8 cellular contexts compared by ENCODE assay signal in genomic region chr4:39544080-39544479, GRCh38. TPM values are rescaled to one million over a fixed set of nuclear protein-coding genes. Genes with fewer than 3 reads are reported as not detected.
DNase-seq lines count a peak whose midpoint lies in the region; ATAC-seq and TF ChIP-seq lines count a peak whose summit lies in the region.
"Not testable (repeated sequence)": the region's sequence is repeated elsewhere in the genome, so short reads cannot be mapped to it uniquely, and the experiment has no call there.

No MANE protein-coding gene starts in this region.

- H2BK5ac ChIP-seq in H9 (ENCODE audit: insufficient read length, low read length); trophoblast cell (ENCODE audit: low read depth, low read length, poor library complexity): not testable (repeated sequence)

- not testable (repeated sequence) for H3K4me1 ChIP-seq in H9 (ENCODE audit: insufficient read depth, low read length); trophoblast cell (ENCODE audit: control insufficient read depth in 1 of 2, insufficient read depth in 2 of 2, low read length in 2 of 2)
- H3K4me1 ChIP-seq in PC-3 (ENCODE audit: insufficient read depth, low read length) = peaks cover 65% of the 10 kb centered on the region
- peaks cover 10% of the 10 kb centered on the region for H3K4me1 ChIP-seq in mucosa of descending colon (ENCODE audit: low read depth)

- H3K27ac ChIP-seq in H9 (ENCODE audit: insufficient read length, low read depth, low read length); trophoblast cell (ENCODE audit: low read depth, low read length): not testable (repeated sequence)
- H3K27ac ChIP-seq in PC-3 (ENCODE audit: low read length) (0 out of 2 replicates have a peak overlapping the region, but pooled peaks have one; percentile 16), substantia nigra (ENCODE audit: low read depth, low read length, poor library complexity, severe bottlenecking) (peak overlapping the region; percentile 52)

- peak; percentile 1 for DNase-seq in AG10803 (ENCODE audit: low read depth)
- not testable (repeated sequence) for DNase-seq in H9, PC-3, activated B cell treated with CpG ODN at 0.5 μM for 24 hours, mucosa of descending colon, trophoblast cell
- peak; percentile 30 for DNase-seq in foreskin melanocyte
- DNase-seq in substantia nigra (lab: John Stamatoyannopoulos, UW) = peak in 1 of 49 donors; percentile 6

- not testable (repeated sequence) for H4K91ac ChIP-seq in H9 (ENCODE audit: insufficient read length, low read depth, low read length); trophoblast cell (ENCODE audit: low read depth, low read length)

- H3K9me3 Mint-ChIP-seq in H9, activated B cell treated with CpG ODN at 0.5 μM for 24 hours: not testable (repeated sequence)

- no CpG with 5 or more reads among the region's 4 CpGs for WGBS in H9 (ENCODE audit: extremely low coverage, insufficient read length, low lambda C conversion rate)
- no CpG with 5 or more reads among the region's 4 CpGs for WGBS in trophoblast cell (ENCODE audit: extremely low coverage, insufficient coverage, insufficient read length)

- not testable (repeated sequence) for TF ChIP-seq CTCF in AG10803 (conservative IDR thresholded peaks at IDR 0.05; ENCODE audit: low read length); H9 (conservative IDR thresholded peaks at IDR 0.05); PC-3 (conservative IDR thresholded peaks at IDR 0.05; ENCODE audit: low read depth, low read length); activated B cell treated with CpG ODN at 0.5 μM for 24 hours (IDR thresholded peaks at IDR 0.05); mucosa of descending colon (IDR thresholded peaks at IDR 0.05)

- H3K4me2 ChIP-seq in H9 (ENCODE audit: insufficient read depth, insufficient read length, low read length); PC-3 (ENCODE audit: low read length); trophoblast cell (ENCODE audit: low read length): not testable (repeated sequence)

- H4K12ac ChIP-seq in trophoblast cell (ENCODE audit: low read depth, low read length) = peak overlapping the region; percentile 80

- H3K79me1 ChIP-seq in H9 (ENCODE audit: insufficient read depth, low read depth, low read length, poor library complexity, severe bottlenecking); trophoblast cell (ENCODE audit: low read length): not testable (repeated sequence)

- not testable (repeated sequence) for H3K27me3 ChIP-seq in H9 (ENCODE audit: insufficient read depth, low read length); PC-3 (ENCODE audit: low read length); trophoblast cell (ENCODE audit: insufficient read depth, low read length)

- H2BK20ac ChIP-seq in H9 (ENCODE audit: low read depth, low read length, poor library complexity, severe bottlenecking) = not testable (repeated sequence)

- not testable (repeated sequence) for H3K79me2 ChIP-seq in H9 (ENCODE audit: insufficient read depth, low read length); PC-3 (ENCODE audit: low read length); trophoblast cell (ENCODE audit: control insufficient read depth, insufficient read depth, low read length, poor library complexity)

- not testable (repeated sequence) for H3T11ph ChIP-seq in H9 (ENCODE audit: low read length)

- H3K27ac Mint-ChIP-seq in H9 (peak overlapping the region in 2 of 3 experiments; percentile 59 to 61; a peak in 4 of 7 replicates), activated B cell treated with CpG ODN at 0.5 μM for 24 hours (peak overlapping the region; percentile 47)

- not testable (repeated sequence) for H2AK5ac ChIP-seq in H9 (ENCODE audit: insufficient read length, low read length); trophoblast cell (ENCODE audit: low read length)

- H2BK12ac ChIP-seq in H9 (ENCODE audit: insufficient read length, low read depth, low read length); trophoblast cell (ENCODE audit: low read length): not testable (repeated sequence)

- not testable (repeated sequence) for H4K8ac ChIP-seq in H9 (replicated peaks; ENCODE audit: insufficient read length, low read depth, low read length); trophoblast cell (ENCODE audit: low read depth, low read length)

- not testable (repeated sequence) for BruUV-seq in PC-3 (replicated peaks; lab: Mats Ljungman, UMichigan)

- intact Hi-C loops in PC-3 (cut with micrococcal nuclease); activated B cell treated with CpG ODN at 0.5 μM for 24 hours (cut with micrococcal nuclease); mucosa of descending colon (cut with DNase I, micrococcal nuclease): not testable (repeated sequence)

- not testable (repeated sequence) for H3K9me2 ChIP-seq in PC-3 (replicated peaks; ENCODE audit: low read length)

- H3K4me1 Mint-ChIP-seq in H9 = peaks cover 21 to 25% of the 10 kb centered on the region in 2 experiments
- not testable (repeated sequence) for H3K4me1 Mint-ChIP-seq in activated B cell treated with CpG ODN at 0.5 μM for 24 hours

- H3K4me3 Mint-ChIP-seq in H9, activated B cell treated with CpG ODN at 0.5 μM for 24 hours: not testable (repeated sequence)

- H3K4me3 ChIP-seq in AG10803 (ENCODE audit: low read length); PC-3 (ENCODE audit: low read length); mucosa of descending colon; trophoblast cell (ENCODE audit: low read depth, low read length): not testable (repeated sequence)

- H3K56ac ChIP-seq in H9 (ENCODE audit: insufficient read length, low read depth, low read length) = not testable (repeated sequence)

- ATAC-seq in PC-3; activated B cell treated with CpG ODN at 0.5 μM for 24 hours (ENCODE audit: low read depth): not testable (repeated sequence)
- ATAC-seq in mucosa of descending colon = peak; percentile 53

- not testable (repeated sequence) for H3K23ac ChIP-seq in H9 (ENCODE audit: insufficient read length, low read depth, low read length); trophoblast cell (ENCODE audit: low read length)

- not testable (repeated sequence) for H3K9me3 ChIP-seq in H9 (ENCODE audit: control insufficient read depth, low read depth, low read length); PC-3 (ENCODE audit: low read length); mucosa of descending colon; trophoblast cell (ENCODE audit: insufficient read depth, low read depth, low read length)

- H2BK120ac ChIP-seq in H9 (ENCODE audit: low read depth, low read length, poor library complexity, severe bottlenecking); trophoblast cell (ENCODE audit: insufficient read depth, low read length, poor library complexity): not testable (repeated sequence)

- POLR2A ChIA-PET in PC-3 (lab: Charles Lee; ENCODE audit: unreplicated experiment); activated B cell treated with CpG ODN at 0.5 μM for 24 hours (lab: Charles Lee): not testable (repeated sequence)

- not testable (repeated sequence) for H3K27me3 Mint-ChIP-seq in H9 (ENCODE audit: low read depth); activated B cell treated with CpG ODN at 0.5 μM for 24 hours

- H2AFZ ChIP-seq in H9 (ENCODE audit: low read length); PC-3 (ENCODE audit: low read length); trophoblast cell (ENCODE audit: insufficient read depth, low read length, poor library complexity): not testable (repeated sequence)

- H3K9ac ChIP-seq in H9 (ENCODE audit: extremely low read depth, insufficient read length, low read length); PC-3 (ENCODE audit: low read length); trophoblast cell (ENCODE audit: low read length): not testable (repeated sequence)

- H3K4ac ChIP-seq in H9 (ENCODE audit: low read depth, low read length); trophoblast cell (ENCODE audit: low read depth, low read length): not testable (repeated sequence)

- H4K20me1 ChIP-seq in H9 (ENCODE audit: control insufficient read depth, insufficient read depth, insufficient read length); PC-3 (ENCODE audit: low read length): not testable (repeated sequence)

- CTCF ChIA-PET in PC-3 (lab: Charles Lee); activated B cell treated with CpG ODN at 0.5 μM for 24 hours (lab: Charles Lee): not testable (repeated sequence)

- not testable (repeated sequence) for H4K5ac ChIP-seq in H9 (ENCODE audit: insufficient read length, low read depth, low read length)

- not testable (repeated sequence) for H3K36me3 ChIP-seq in PC-3 (ENCODE audit: low read depth, low read length); mucosa of descending colon (ENCODE audit: low read depth); trophoblast cell (ENCODE audit: control insufficient read depth in 1 of 2, insufficient read depth in 2 of 2, low read length in 2 of 2)

- H3F3A ChIP-seq in PC-3 (ENCODE audit: low read length, unreplicated experiment) = not testable (repeated sequence)

- H2BK15ac ChIP-seq in H9 (ENCODE audit: low read depth, low read length) = not testable (repeated sequence)

- not testable (repeated sequence) for H3K23me2 ChIP-seq in H9 (ENCODE audit: insufficient read length, low read depth, low read length, poor library complexity, severe bottlenecking)

- H3K36me3 Mint-ChIP-seq in H9 (ENCODE audit: insufficient read depth in 1 of 3, low read depth in 3 of 3); activated B cell treated with CpG ODN at 0.5 μM for 24 hours (ENCODE audit: low read depth): not testable (repeated sequence)

- not testable (repeated sequence) for H3K18ac ChIP-seq in H9 (ENCODE audit: insufficient read length, low read depth, low read length); trophoblast cell (ENCODE audit: low read length)

- H3K14ac ChIP-seq in H9 (ENCODE audit: insufficient read depth, low read length); trophoblast cell (ENCODE audit: low read length): not testable (repeated sequence)

RNA-seq across cellular contexts. Expression of gene UGDH, which starts 16.8 kb away (rescaled TPM):
- total RNA-seq in H9 (2021) (104 and 109 TPM in 2 replicates), PC-3 (2014; rRNA removed) (50.0 and 53.4 TPM in 2 replicates), activated B cell treated with CpG ODN at 0.5 μM for 24 hours (40.6 and 43.3 TPM in 2 replicates), mucosa of descending colon (100 to 1,000 TPM; 148 to 352 (median 263) TPM)
- 54.3 and 60.5 TPM in 2 replicates for polyA plus RNA-seq in trophoblast cell (2013)
